8 cellular contexts compared by ENCODE assay signal in the genomic region with DNA sequence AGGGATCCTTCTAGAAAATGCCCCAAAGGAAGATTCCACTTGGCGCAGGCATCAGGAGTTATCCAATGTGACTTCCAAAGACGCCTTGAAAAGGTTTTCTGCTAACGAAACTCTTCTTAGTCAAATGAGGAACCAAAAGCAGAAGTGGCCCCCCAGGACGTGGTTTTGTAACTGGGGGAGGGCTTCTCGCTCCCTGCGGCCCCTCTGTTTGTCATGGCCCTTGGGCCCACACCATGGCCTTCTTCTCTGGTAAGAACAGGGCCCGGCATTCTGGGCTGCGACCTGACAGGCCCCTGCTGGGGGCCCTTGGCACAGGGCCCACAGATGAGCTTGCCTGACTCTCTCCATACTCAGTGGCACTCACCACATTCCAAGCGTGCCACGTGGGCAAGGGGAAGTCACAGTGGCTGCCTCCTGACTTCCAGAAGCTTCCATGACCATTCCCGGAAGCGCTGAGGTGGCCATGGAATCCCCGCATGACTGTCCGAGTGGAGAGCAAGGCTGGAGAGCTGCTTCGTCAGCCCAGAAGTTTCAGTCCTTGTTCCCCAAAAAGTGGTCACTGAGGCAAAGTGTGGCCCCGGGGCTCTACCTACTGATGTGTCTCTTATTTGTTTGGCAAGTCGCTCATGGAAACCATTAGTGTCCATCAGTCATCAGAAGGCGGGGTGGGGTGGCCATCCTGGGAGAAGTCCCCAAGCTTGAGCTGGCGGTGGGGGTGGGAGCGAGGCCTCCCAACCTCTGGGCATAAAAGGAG. TPM values are rescaled to one million over a fixed set of nuclear protein-coding genes. Genes with fewer than 3 reads are reported as not detected.
A peak's percentile ranks its signal among the peaks of the same experiment; 100 is the strongest.
DNase-seq lines count a peak whose midpoint lies in the region; ATAC-seq lines count a peak whose summit lies in the region.

No MANE protein-coding gene starts in this region.

- H3K27me3 Mint-ChIP-seq in activated CD4-positive, alpha-beta T cell treated with anti-CD3 and anti-CD28 coated beads, Interleukin-2, amount 10 ng/mL, durations not matched to agents 24 days and 14 days: no peaks in the 10 kb centered on the region

- no peaks in the 10 kb centered on the region for H3K9me3 Mint-ChIP-seq in activated CD4-positive, alpha-beta T cell treated with anti-CD3 and anti-CD28 coated beads, Interleukin-2, amount 10 ng/mL, durations not matched to agents 24 days and 14 days

- ATAC-seq in HG02938 (IDR thresholded peaks at IDR 0.05; ENCODE audit: unreplicated experiment): peak; percentile 30

- intact Hi-C loops in activated CD4-positive, alpha-beta T cell treated with anti-CD3 and anti-CD28 coated beads, Interleukin-2, amount 10 ng/mL, durations not matched to agents 24 days and 14 days (cut with micrococcal nuclease): loop anchor here (1.0 to 2.0 kb wide), 2 partner anchors 23 to 27 kb away; partner anchors contain the start of gene NELFCD

- peaks cover 46% of the 10 kb centered on the region for H3K4me1 Mint-ChIP-seq in activated CD4-positive, alpha-beta T cell treated with anti-CD3 and anti-CD28 coated beads, Interleukin-2, amount 10 ng/mL, durations not matched to agents 24 days and 14 days

- H3K4me3 Mint-ChIP-seq in activated CD4-positive, alpha-beta T cell treated with anti-CD3 and anti-CD28 coated beads, Interleukin-2, amount 10 ng/mL, durations not matched to agents 24 days and 14 days: peak overlapping the region; percentile 80

- H3K36me3 Mint-ChIP-seq in activated CD4-positive, alpha-beta T cell treated with anti-CD3 and anti-CD28 coated beads, Interleukin-2, amount 10 ng/mL, durations not matched to agents 24 days and 14 days (ENCODE audit: low read depth): peaks cover 9% of the 10 kb centered on the region

- DNase-seq in activated CD4-positive, alpha-beta T cell treated with anti-CD3 and anti-CD28 coated beads, Interleukin-2, amount 10 ng/mL, durations not matched to agents 24 days and 14 days: no peak
- DNase-seq in activated CD4-positive, alpha-beta T cell treated with anti-CD3 and anti-CD28 coated beads, Interleukin-2, amount 50 U/mL, for 48 hours: no peak
- DNase-seq in SIG-M5 (lab: John Stamatoyannopoulos, UW): peak; percentile 71
- peak; percentile 44 for DNase-seq in globus pallidus (ENCODE audit: low spot score)
- peak; percentile 51 for DNase-seq in renal cortical epithelial cell (ENCODE audit: low read depth)
- DNase-seq in NCI-H774 (lab: John Stamatoyannopoulos, UW): no peak
- DNase-seq in NCI-H526 treated with DMSO at 0.1 percent for 48 hours (lab: John Stamatoyannopoulos, UW): no peak

- peak overlapping the region; percentile 85 for H3K27ac Mint-ChIP-seq in activated CD4-positive, alpha-beta T cell treated with anti-CD3 and anti-CD28 coated beads, Interleukin-2, amount 10 ng/mL, durations not matched to agents 24 days and 14 days

RNA-seq across cellular contexts. Expression of gene CTSZ, which starts 0.9 kb away (rescaled TPM):
- total RNA-seq in activated CD4-positive, alpha-beta T cell treated with anti-CD3 and anti-CD28 coated beads, Interleukin-2, amount 10 ng/mL, durations not matched to agents 24 days and 14 days: 48.1 and 51.1 TPM in 2 replicates
- 244 and 387 TPM in 2 replicates for total RNA-seq in renal cortical epithelial cell

RNA-seq across cellular contexts. Expression of gene TUBB1, which starts 11.3 kb away (rescaled TPM):
- not detected in 2 replicates for total RNA-seq in activated CD4-positive, alpha-beta T cell treated with anti-CD3 and anti-CD28 coated beads, Interleukin-2, amount 10 ng/mL, durations not matched to agents 24 days and 14 days
- not detected in 2 replicates for total RNA-seq in renal cortical epithelial cell

RNA-seq across cellular contexts. Expression of gene ATP5F1E, which starts 24.2 kb away (rescaled TPM):
- total RNA-seq in activated CD4-positive, alpha-beta T cell treated with anti-CD3 and anti-CD28 coated beads, Interleukin-2, amount 10 ng/mL, durations not matched to agents 24 days and 14 days: 69.9 and 70.9 TPM in 2 replicates
- 22.2 and 24.7 TPM in 2 replicates for total RNA-seq in renal cortical epithelial cell

RNA-seq across cellular contexts. Expression of gene NELFCD, which starts 26.9 kb away (rescaled TPM):
- 119 and 120 TPM in 2 replicates for total RNA-seq in activated CD4-positive, alpha-beta T cell treated with anti-CD3 and anti-CD28 coated beads, Interleukin-2, amount 10 ng/mL, durations not matched to agents 24 days and 14 days
- total RNA-seq in renal cortical epithelial cell: 48.4 and 107 TPM in 2 replicates

RNA-seq across cellular contexts. Expression of gene PRELID3B, which starts 34.7 kb away (rescaled TPM):
- 119 and 123 TPM in 2 replicates for total RNA-seq in activated CD4-positive, alpha-beta T cell treated with anti-CD3 and anti-CD28 coated beads, Interleukin-2, amount 10 ng/mL, durations not matched to agents 24 days and 14 days
- total RNA-seq in renal cortical epithelial cell: 86.5 and 133 TPM in 2 replicates

Comparison
In these comparisons a context has a peak if more than half of its experiments do, and no peak if none do; other contexts are left out.
1. DNase-seq: peak in SIG-M5 (single experiment), globus pallidus (single experiment) and renal cortical epithelial cell (single experiment); none in activated CD4-positive, alpha-beta T cell treated with anti-CD3 and anti-CD28 coated beads, Interleukin-2, amount 10 ng/mL, durations not matched to agents 24 days and 14 days (single experiment), activated CD4-positive, alpha-beta T cell treated with anti-CD3 and anti-CD28 coated beads, Interleukin-2, amount 50 U/mL, for 48 hours (0 of 2), NCI-H774 (single experiment) and NCI-H526 treated with DMSO at 0.1 percent for 48 hours (single experiment).